In the genomic region with DNA sequence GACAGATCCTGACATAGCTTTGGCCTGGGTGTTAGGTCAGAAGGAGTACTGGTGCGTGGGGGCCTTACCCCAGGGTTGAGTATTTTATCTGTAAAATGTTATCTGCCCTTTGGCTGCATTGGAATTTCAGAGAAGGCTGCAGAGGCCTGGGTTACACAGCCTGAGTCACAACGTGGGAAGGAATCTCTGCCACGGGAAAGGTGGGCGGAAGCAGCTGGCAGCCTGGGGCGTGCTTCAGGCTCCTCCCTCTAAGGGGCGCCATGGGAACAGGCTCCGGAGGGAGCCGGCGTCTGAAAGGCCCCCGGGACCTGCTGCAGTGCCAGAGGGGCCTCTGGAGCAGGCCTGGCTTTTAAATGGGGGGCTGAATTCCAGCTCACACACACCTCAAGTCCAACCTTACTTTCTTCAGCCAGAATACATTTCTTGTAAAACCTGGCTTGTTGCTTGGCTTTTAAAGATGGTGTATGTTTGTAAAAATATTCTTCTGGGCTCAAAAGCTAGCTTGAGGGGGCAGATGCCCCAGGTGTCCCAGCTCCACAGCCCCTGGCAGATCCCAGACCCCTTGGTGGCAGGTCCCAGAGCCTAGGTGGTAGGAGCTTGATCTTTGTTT, we compare ENCODE assay signal across 8 cellular contexts.
A peak's percentile ranks its signal among the peaks of the same experiment; 100 is the strongest.
DNase-seq lines count a peak whose midpoint lies in the region; ATAC-seq and TF ChIP-seq lines count a peak whose summit lies in the region.

No MANE protein-coding gene starts in this region.

- H3K4me3 Mint-ChIP-seq in CD4-positive, alpha-beta memory T cell, result no peak overlapping the region

- CTCF ChIA-PET in CD4-positive, alpha-beta memory T cell (lab: Charles Lee; ENCODE audit: partially characterized antibody), result interaction anchor here (1.1 to 2.7 kb wide), 4 partner anchors 9 to 308 kb away, joined by 4 to 14 read pairs (median 10); no protein-coding TSS in a partner anchor

- ATAC-seq in SK-N-SH treated with all-trans-retinoic acid at 6 μM for 48 hours (peak; percentile 93), GM19467 (IDR thresholded peaks at IDR 0.05; ENCODE audit: unreplicated experiment) (no peak), GM18520 (IDR thresholded peaks at IDR 0.05; ENCODE audit: unreplicated experiment) (no peak)

- H3K27me3 ChIP-seq in CD4-positive, alpha-beta memory T cell (ENCODE audit: insufficient read depth, low read length), result no peaks in the 10 kb centered on the region

- no peaks in the 10 kb centered on the region for H3K9me3 ChIP-seq in CD4-positive, alpha-beta memory T cell (ENCODE audit: control insufficient read depth in 1 of 2, low read length in 2 of 2)

- no peak overlapping the region for H3K4me3 ChIP-seq in CD4-positive, alpha-beta memory T cell (ENCODE audit: low read length in 2 of 2)

- no peak overlapping the region for H3K27ac ChIP-seq in CD4-positive, alpha-beta memory T cell (ENCODE audit: low read depth, low read length)

- no peaks in the 10 kb centered on the region for H3K4me1 ChIP-seq in CD4-positive, alpha-beta memory T cell (ENCODE audit: insufficient read depth, low read length)

- H3K36me3 ChIP-seq in CD4-positive, alpha-beta memory T cell (ENCODE audit: insufficient read depth, low read length), result peaks cover 40% of the 10 kb centered on the region

- peak; percentile 88 for DNase-seq in AG08395 (ENCODE audit: low spot score)
- peak; percentile 39 for DNase-seq in GM13977 (ENCODE audit: low spot score)
- DNase-seq in fibroblast of peridontal ligament (ENCODE audit: extremely low read depth), result peak; percentile 63
- peak; percentile 79 for DNase-seq in putamen (ENCODE audit: low spot score)
- DNase-seq in CD4-positive, alpha-beta memory T cell, result no peak

- peaks cover 19 to 32% of the 10 kb centered on the region in 2 donors for H3K36me3 Mint-ChIP-seq in CD4-positive, alpha-beta memory T cell

- H3K4me1 Mint-ChIP-seq in CD4-positive, alpha-beta memory T cell, result peaks cover 0 to 11% (median 9%) of the 10 kb centered on the region in 4 donors

- peak; percentile 54 for TF ChIP-seq CTCF in GM13977 (IDR thresholded peaks at IDR 0.05; ENCODE audit: extremely low read depth, insufficient read depth, missing control alignments)

- POLR2A ChIA-PET in CD4-positive, alpha-beta memory T cell (lab: Charles Lee; ENCODE audit: partially characterized antibody), result interaction anchor here (2.3 kb wide), 1 partner anchor 46 kb away, joined by 7 read pairs; no protein-coding TSS in a partner anchor

- H3K9me3 Mint-ChIP-seq in CD4-positive, alpha-beta memory T cell, result peaks cover 0 to 3% (median 0%) of the 10 kb centered on the region in 8 donors

- intact Hi-C loops in CD4-positive, alpha-beta memory T cell (cut with micrococcal nuclease), result no loop called here

- peak overlapping the region in 3 of 7 donors; percentile 4 to 64 (median 33) for H3K27ac Mint-ChIP-seq in CD4-positive, alpha-beta memory T cell

- in situ Hi-C loops in GM13977 (cut with MboI; ENCODE audit: low pct_unique_long_range_greater_than_20kb, low sequenced_read_pairs, unreplicated experiment), result loop anchor here (10.0 kb wide), 1 partner anchor 311 kb away; no protein-coding TSS in a partner anchor

- H3K27me3 Mint-ChIP-seq in CD4-positive, alpha-beta memory T cell, result no peaks in the 10 kb centered on the region

TF ChIP-seq in SK-N-SH treated with all-trans-retinoic acid at 6 μM for 48 hours, 23 proteins besides CTCF, POLR2A, EP300 and RAD21:
- TF ChIP-seq RARB (CRISPR knock-in tag; IDR thresholded peaks at IDR 0.05), result no peak
- TF ChIP-seq CSRNP3 (CRISPR knock-in tag; IDR thresholded peaks at IDR 0.05), result no peak
- TF ChIP-seq OSR1 (CRISPR knock-in tag; IDR thresholded peaks at IDR 0.05), result no peak
- no peak for TF ChIP-seq ARNTL (CRISPR knock-in tag; IDR thresholded peaks at IDR 0.05; ENCODE audit: borderline replicate concordance, low read depth)
- no peak for TF ChIP-seq SNAI2 (CRISPR knock-in tag; IDR thresholded peaks at IDR 0.05)
- no peak for TF ChIP-seq CSDC2 (CRISPR knock-in tag; IDR thresholded peaks at IDR 0.05)
- no peak for TF ChIP-seq PPARA (CRISPR knock-in tag; IDR thresholded peaks at IDR 0.05; ENCODE audit: borderline replicate concordance)
- no peak for TF ChIP-seq TCF4 (CRISPR knock-in tag; IDR thresholded peaks at IDR 0.05; ENCODE audit: borderline replicate concordance)
- TF ChIP-seq ZFP30 (CRISPR knock-in tag; IDR thresholded peaks at IDR 0.05), result no peak

Comparison
In these comparisons a context has a peak if more than half of its experiments do, and no peak if none do; other contexts are left out.
1. DNase-seq: peak in AG08395 (single experiment), GM13977 (single experiment), fibroblast of peridontal ligament (single experiment) and putamen (single experiment); none in CD4-positive, alpha-beta memory T cell (0 of 5).